In the genomic region with DNA sequence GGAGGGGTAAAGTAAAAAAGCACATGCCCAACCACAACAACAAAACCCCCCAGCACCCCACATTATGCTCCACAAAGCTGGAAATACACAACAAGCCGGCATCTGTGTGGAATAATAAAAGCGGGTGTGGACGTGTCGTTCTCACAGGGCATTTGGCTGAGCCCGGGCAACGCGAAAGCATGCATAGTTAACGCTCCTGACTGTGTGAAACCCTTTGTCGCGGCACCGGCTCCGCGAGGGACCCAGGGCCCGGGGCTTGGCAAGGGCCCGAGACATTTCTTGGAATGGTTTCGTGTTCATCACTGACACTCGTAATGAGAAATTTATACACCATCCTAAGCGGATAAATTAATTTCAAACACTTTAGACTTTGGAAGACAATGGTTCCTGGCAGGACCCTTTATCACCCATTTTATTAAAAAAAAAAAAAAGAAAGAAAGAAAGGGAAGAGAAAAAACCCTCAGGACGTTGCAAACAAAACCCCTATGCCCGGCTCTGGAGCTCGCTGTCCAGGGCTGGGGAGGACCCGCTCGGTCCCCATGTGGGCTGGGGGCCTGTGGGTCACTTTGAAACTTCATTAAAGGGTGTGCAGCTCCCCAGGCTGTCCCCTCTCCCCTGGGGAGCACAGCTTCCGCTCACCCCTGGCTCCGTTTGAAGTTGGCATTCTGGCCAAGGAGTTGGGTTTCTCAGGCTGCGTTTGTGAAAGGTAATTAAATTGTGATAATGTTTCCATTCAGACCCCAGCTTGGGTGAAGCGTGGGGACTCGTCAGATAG, we compare ENCODE assay signal across 35 cellular contexts.
DNase-seq lines count a peak whose midpoint lies in the region; ATAC-seq and TF ChIP-seq lines count a peak whose summit lies in the region.
"Had no signal": no experiment of that assay in that cellular context is flagged by ENCODE, and none has a peak within 500 bp of the region (broad histone marks: within the 10 kb centered on the region; RNA-seq: fewer than 3 reads in every experiment).

No MANE protein-coding gene starts in this region.

- no peaks in the 10 kb centered on the region for H3K9me3 ChIP-seq in psoas muscle
- H3K9me3 ChIP-seq: adrenal gland, esophagus squamous epithelium, prostate gland, stomach, tibial artery had no signal

- intact Hi-C loops in psoas muscle (cut with DNase I): no loop called here

- H3K27me3 Mint-ChIP-seq in brain (peaks cover under 1% of the 10 kb centered on the region), nephron progenitor cell (ENCODE audit: low read depth, poor library complexity) (peaks cover 78% of the 10 kb centered on the region)

- no peak overlapping the region for H3K4me3 ChIP-seq in psoas muscle
- H3K4me3 ChIP-seq: adrenal gland, coronary artery, esophagus squamous epithelium, prostate gland, skin epidermis, stomach, tibial artery had no signal

- 30 to 56% (median 36%) methylated on average over 28 of the region's 28 CpGs for WGBS in psoas muscle, 3 donors

- H3K9me3 Mint-ChIP-seq in brain (peaks cover 0 to 2% (median 0%) of the 10 kb centered on the region in 5 experiments), nephron progenitor cell (no peaks in the 10 kb centered on the region)
- H3K9me3 Mint-ChIP-seq: activated naive CD4-positive, alpha-beta T cell treated with anti-CD3 and anti-CD28 coated beads for 36 hours; activated T-helper 1 cell treated with anti-CD3 and anti-CD28 coated beads, Interleukin-12 subunit alpha, Interleukin-12 subunit beta, Interleukin-2, Interleukin-4 antibody, amounts not matched to agents 30 ng/mL and 10 ng/mL and 1 ng/mL, durations not matched to agents 14 hours and 24 hours and 36 hours; CD14-positive monocyte; HFFc6; immature natural killer cell; natural killer cell had no signal

- no peak overlapping the region for H3K27ac ChIP-seq in psoas muscle
- H3K27ac ChIP-seq: adrenal gland, coronary artery, esophagus squamous epithelium, HL-60, KMS-11, prostate gland, skin epidermis, stomach, tibial artery had no signal

- H3K4me1 Mint-ChIP-seq in brain (peaks cover 60% of the 10 kb centered on the region), nephron progenitor cell (no peaks in the 10 kb centered on the region)
- H3K4me1 Mint-ChIP-seq: CD14-positive monocyte, immature natural killer cell, natural killer cell had no signal

- ATAC-seq in psoas muscle: peak in 3 of 4 donors; percentile 7 to 46 (median 22)
- ATAC-seq in GM18867 (IDR thresholded peaks at IDR 0.05; ENCODE audit: unreplicated experiment): no peak
- ATAC-seq: activated CD4-positive, CD25-positive, alpha-beta regulatory T cell treated with anti-CD3 and anti-CD28 coated beads, Interleukin-2, amount 50 U/mL, for 24 hours; Panc1 had no signal

- H3K36me3 Mint-ChIP-seq in brain (no peaks in the 10 kb centered on the region), nephron progenitor cell (ENCODE audit: low read depth) (no peaks in the 10 kb centered on the region)
- H3K36me3 Mint-ChIP-seq: CD14-positive monocyte, immature natural killer cell, natural killer cell had no signal

- no peaks in the 10 kb centered on the region for H3K36me3 ChIP-seq in psoas muscle (ENCODE audit: insufficient read depth in 1 of 2, low read depth in 1 of 2)
- H3K36me3 ChIP-seq: adrenal gland, esophagus squamous epithelium, prostate gland, stomach, tibial artery had no signal

- DNase-seq in NCI-H526 treated with DMSO at 0.1 percent for 48 hours (lab: John Stamatoyannopoulos, UW) (peak; percentile 3), left kidney (ENCODE audit: low read depth, low spot score) (peak; percentile 30), psoas muscle (peak in 1 of 2 donors; percentile 41), nephron progenitor cell (no peak), NCI-H345 treated with DMSO at 0.1 percent for 48 hours (lab: John Stamatoyannopoulos, UW; ENCODE audit: unreplicated experiment) (no peak)
- no peak for DNase-seq in activated T-cell treated with anti-CD3 and anti-CD28 coated beads, Interleukin-2, amount 50 U/mL, for 48 hours
- DNase-seq: activated CD4-positive, alpha-beta T cell treated with anti-CD3 and anti-CD28 coated beads, Interleukin-2, amount 50 U/mL, for 48 hours; activated naive CD4-positive, alpha-beta T cell treated with anti-CD3 and anti-CD28 coated beads for 36 hours; adrenal gland; Calu3; DND-41; esophagus squamous epithelium; foreskin melanocyte; HFFc6; immature natural killer cell; left ventricle myocardium superior; natural killer cell; NCI-H1417 treated with DMSO at 0.1 percent for 48 hours; NCI-H2081 treated with DMSO at 0.1 percent for 48 hours; NCI-H510A; stimulated activated CD4-positive, alpha-beta T cell treated with anti-CD3 and anti-CD28 coated beads, Interleukin-1b, Interleukin-23, amount 100 ng/mL, for 48 hours; stimulated activated CD8-positive, alpha-beta memory T cell treated with anti-CD3 and anti-CD28 coated beads, Interleukin-4, amount 100 ng/mL, for 48 hours; stomach; tibial artery had no signal

- H3K27me3 ChIP-seq in psoas muscle (ENCODE audit: insufficient read depth in 3 of 3, low read length in 2 of 3): no peaks in the 10 kb centered on the region
- H3K27me3 ChIP-seq: adrenal gland, stomach, tibial artery had no signal

- H3K4me1 ChIP-seq in psoas muscle: no peaks in the 10 kb centered on the region

- H3K4me3 Mint-ChIP-seq in brain: peak overlapping the region; percentile 18 to 79 (median 71)
- no peak overlapping the region for H3K4me3 Mint-ChIP-seq in nephron progenitor cell
- H3K4me3 Mint-ChIP-seq: activated naive CD4-positive, alpha-beta T cell treated with anti-CD3 and anti-CD28 coated beads for 36 hours; activated T-helper 1 cell treated with anti-CD3 and anti-CD28 coated beads, Interleukin-12 subunit alpha, Interleukin-12 subunit beta, Interleukin-2, Interleukin-4 antibody, amounts not matched to agents 30 ng/mL and 10 ng/mL and 1 ng/mL, durations not matched to agents 14 hours and 24 hours and 36 hours; CD14-positive monocyte; HFFc6; immature natural killer cell; natural killer cell had no signal

- H3K27ac Mint-ChIP-seq in brain (peak overlapping the region; percentile 82 to 97 (median 91)), nephron progenitor cell (no peak overlapping the region)
- H3K27ac Mint-ChIP-seq: activated naive CD4-positive, alpha-beta T cell treated with anti-CD3 and anti-CD28 coated beads for 36 hours; activated T-helper 1 cell treated with anti-CD3 and anti-CD28 coated beads, Interleukin-12 subunit alpha, Interleukin-12 subunit beta, Interleukin-2, Interleukin-4 antibody, amounts not matched to agents 30 ng/mL and 10 ng/mL and 1 ng/mL, durations not matched to agents 14 hours and 24 hours and 36 hours; CD14-positive monocyte; HFFc6; immature natural killer cell; natural killer cell had no signal

- TF ChIP-seq CTCF in brain (conservative IDR thresholded peaks at IDR 0.05): no peak
- no peak for TF ChIP-seq CTCF in psoas muscle (IDR thresholded peaks at IDR 0.05)
- TF ChIP-seq CTCF in nephron progenitor cell (IDR thresholded peaks at IDR 0.05): no peak

Comparison
In these comparisons a context has a peak if more than half of its experiments do, and no peak if none do; other contexts are left out.
1. DNase-seq: peak in NCI-H526 treated with DMSO at 0.1 percent for 48 hours (single experiment) and left kidney (single experiment); none in nephron progenitor cell (single experiment), activated T-cell treated with anti-CD3 and anti-CD28 coated beads, Interleukin-2, amount 50 U/mL, for 48 hours (0 of 2) and NCI-H345 treated with DMSO at 0.1 percent for 48 hours (single experiment).